Comparison of ENCODE assay signal across 2 cellular contexts in the genomic region with DNA sequence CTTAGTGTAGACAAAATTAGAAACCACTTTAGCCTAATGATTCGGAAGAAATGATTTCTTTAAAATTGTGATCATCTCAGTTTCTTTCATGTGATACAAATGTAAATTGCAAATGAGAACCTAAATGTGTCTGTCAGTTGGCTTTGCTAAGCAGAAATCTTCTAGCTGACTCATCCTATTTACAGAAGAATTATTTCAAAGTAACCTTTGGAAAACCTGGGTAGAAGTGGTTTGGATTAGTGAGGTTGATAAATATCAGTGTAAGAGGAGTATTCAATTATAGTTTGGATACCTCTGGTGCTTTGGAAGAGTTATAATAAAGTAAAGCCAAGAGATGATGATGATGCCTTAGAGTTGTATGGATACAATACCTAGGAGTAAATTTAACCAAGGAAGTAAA.
A peak's percentile ranks its signal among the peaks of the same experiment; 100 is the strongest.
TF ChIP-seq lines count a peak whose summit lies in the region.

No MANE protein-coding gene starts in this region.

TF ChIP-seq in IMR-90, 13 proteins besides CTCF, POLR2A, EP300 and RAD21:
- TF ChIP-seq MXI1 (IDR thresholded peaks at IDR 0.05; ENCODE audit: borderline replicate concordance, low read depth, low read length), result no peak
- peak; percentile 64 for TF ChIP-seq MAFK (IDR thresholded peaks at IDR 0.05; ENCODE audit: low read depth, low read length)

TF ChIP-seq in K562, 482 proteins besides CTCF, POLR2A, EP300 and RAD21:
- no peak for TF ChIP-seq ZBTB34 (CRISPR knock-in tag; IDR thresholded peaks at IDR 0.05)
- 0 out of 4 replicates have a peak, but pooled peaks of 1 of the 2 experiments have one; percentile 27 for TF ChIP-seq FOXK2 (conservative IDR thresholded peaks at IDR 0.05 in 1 of 2, IDR thresholded peaks at IDR 0.05 in 1 of 2; ENCODE audit: low read depth in 2 of 2)
- TF ChIP-seq ELF4 (CRISPR knock-in tag; IDR thresholded peaks at IDR 0.05), result no peak
- TF ChIP-seq ZNF239 (CRISPR knock-in tag; IDR thresholded peaks at IDR 0.05), result no peak
- peak; percentile 82 for TF ChIP-seq MAFF (IDR thresholded peaks at IDR 0.05; ENCODE audit: low read length)
- no peak for TF ChIP-seq CBFB (CRISPR knock-in tag; IDR thresholded peaks at IDR 0.05)
- TF ChIP-seq, protein P1, sequence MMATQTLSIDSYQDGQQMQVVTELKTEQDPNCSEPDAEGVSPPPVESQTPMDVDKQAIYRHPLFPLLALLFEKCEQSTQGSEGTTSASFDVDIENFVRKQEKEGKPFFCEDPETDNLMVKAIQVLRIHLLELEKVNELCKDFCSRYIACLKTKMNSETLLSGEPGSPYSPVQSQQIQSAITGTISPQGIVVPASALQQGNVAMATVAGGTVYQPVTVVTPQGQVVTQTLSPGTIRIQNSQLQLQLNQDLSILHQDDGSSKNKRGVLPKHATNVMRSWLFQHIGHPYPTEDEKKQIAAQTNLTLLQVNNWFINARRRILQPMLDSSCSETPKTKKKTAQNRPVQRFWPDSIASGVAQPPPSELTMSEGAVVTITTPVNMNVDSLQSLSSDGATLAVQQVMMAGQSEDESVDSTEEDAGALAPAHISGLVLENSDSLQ (IDR thresholded peaks at IDR 0.05), result 0 out of 2 replicates have a peak, but pooled peaks have one; percentile 37
- TF ChIP-seq ZNF75A (CRISPR knock-in tag; IDR thresholded peaks at IDR 0.05), result no peak
- no peak for TF ChIP-seq SREBF2 (CRISPR knock-in tag; IDR thresholded peaks at IDR 0.05)
- no peak for TF ChIP-seq PTTG1 (tag; IDR thresholded peaks at IDR 0.05; ENCODE audit: low read depth)
- TF ChIP-seq MEF2D (tag; conservative IDR thresholded peaks at IDR 0.05; ENCODE audit: low read depth), result no peak
- peak; percentile 50; the same call in 1 of the 2 replicates for TF ChIP-seq JUND (IDR thresholded peaks at IDR 0.05; ENCODE audit: borderline replicate concordance, low read depth, low read length)
- peak; percentile 56; the same call in 1 of the 3 replicates for TF ChIP-seq JUND (tag; IDR thresholded peaks at IDR 0.05; ENCODE audit: borderline replicate concordance, low read depth, low read length)
- TF ChIP-seq NFE2 (IDR thresholded peaks at IDR 0.05; ENCODE audit: low read depth), result peak; percentile 82
- TF ChIP-seq, protein P2, sequence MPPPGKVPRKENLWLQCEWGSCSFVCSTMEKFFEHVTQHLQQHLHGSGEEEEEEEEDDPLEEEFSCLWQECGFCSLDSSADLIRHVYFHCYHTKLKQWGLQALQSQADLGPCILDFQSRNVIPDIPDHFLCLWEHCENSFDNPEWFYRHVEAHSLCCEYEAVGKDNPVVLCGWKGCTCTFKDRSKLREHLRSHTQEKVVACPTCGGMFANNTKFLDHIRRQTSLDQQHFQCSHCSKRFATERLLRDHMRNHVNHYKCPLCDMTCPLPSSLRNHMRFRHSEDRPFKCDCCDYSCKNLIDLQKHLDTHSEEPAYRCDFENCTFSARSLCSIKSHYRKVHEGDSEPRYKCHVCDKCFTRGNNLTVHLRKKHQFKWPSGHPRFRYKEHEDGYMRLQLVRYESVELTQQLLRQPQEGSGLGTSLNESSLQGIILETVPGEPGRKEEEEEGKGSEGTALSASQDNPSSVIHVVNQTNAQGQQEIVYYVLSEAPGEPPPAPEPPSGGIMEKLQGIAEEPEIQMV (tag; conservative IDR thresholded peaks at IDR 0.05; ENCODE audit: low read depth), result no peak
- 0 out of 2 replicates have a peak, but pooled peaks have one; percentile 55 for TF ChIP-seq POLR2H (tag; IDR thresholded peaks at IDR 0.05; ENCODE audit: low read depth)
- peak; percentile 80 for TF ChIP-seq MAFK (IDR thresholded peaks at IDR 0.05; ENCODE audit: low read length)
- TF ChIP-seq C11orf30 (IDR thresholded peaks at IDR 0.05; ENCODE audit: low read depth), result peak; percentile 93
- no peak for TF ChIP-seq NONO (IDR thresholded peaks at IDR 0.05; ENCODE audit: low read depth in 2 of 2, low read length in 1 of 2)
- no peak for TF ChIP-seq HNRNPLL (IDR thresholded peaks at IDR 0.05; ENCODE audit: low read depth, low read length, poor library complexity, severe bottlenecking)
- peak; percentile 25; the same call in 1 of the 2 replicates for TF ChIP-seq LEF1 (IDR thresholded peaks at IDR 0.05)
- TF ChIP-seq, protein P3, sequence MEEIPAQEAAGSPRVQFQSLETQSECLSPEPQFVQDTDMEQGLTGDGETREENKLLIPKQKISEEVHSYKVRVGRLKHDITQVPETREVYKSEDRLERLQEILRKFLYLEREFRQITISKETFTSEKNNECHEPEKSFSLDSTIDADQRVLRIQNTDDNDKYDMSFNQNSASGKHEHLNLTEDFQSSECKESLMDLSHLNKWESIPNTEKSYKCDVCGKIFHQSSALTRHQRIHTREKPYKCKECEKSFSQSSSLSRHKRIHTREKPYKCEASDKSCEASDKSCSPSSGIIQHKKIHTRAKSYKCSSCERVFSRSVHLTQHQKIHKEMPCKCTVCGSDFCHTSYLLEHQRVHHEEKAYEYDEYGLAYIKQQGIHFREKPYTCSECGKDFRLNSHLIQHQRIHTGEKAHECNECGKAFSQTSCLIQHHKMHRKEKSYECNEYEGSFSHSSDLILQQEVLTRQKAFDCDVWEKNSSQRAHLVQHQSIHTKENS (CRISPR knock-in tag; IDR thresholded peaks at IDR 0.05), result no peak
- TF ChIP-seq ZNF134 (CRISPR knock-in tag; conservative IDR thresholded peaks at IDR 0.05), result no peak
- peak; percentile 65; the same call in 1 of the 2 replicates for TF ChIP-seq ATF3 (IDR thresholded peaks at IDR 0.05)
- TF ChIP-seq ATF3 (CRISPR knock-in tag; conservative IDR thresholded peaks at IDR 0.05), result no peak
- TF ChIP-seq FOXA1 (IDR thresholded peaks at IDR 0.05; ENCODE audit: borderline replicate concordance), result no peak
- peak; percentile 88 for TF ChIP-seq MAFG (tag; conservative IDR thresholded peaks at IDR 0.05)
- TF ChIP-seq DIDO1 (tag; IDR thresholded peaks at IDR 0.05; ENCODE audit: low read depth), result no peak
- peak; percentile 17; the same call in 1 of the 2 replicates for TF ChIP-seq SMARCC2 (IDR thresholded peaks at IDR 0.05; ENCODE audit: low read depth)
- no peak for TF ChIP-seq GTF2B (IDR thresholded peaks at IDR 0.05; ENCODE audit: extremely low read depth, insufficient read length)
- TF ChIP-seq, protein P4, sequence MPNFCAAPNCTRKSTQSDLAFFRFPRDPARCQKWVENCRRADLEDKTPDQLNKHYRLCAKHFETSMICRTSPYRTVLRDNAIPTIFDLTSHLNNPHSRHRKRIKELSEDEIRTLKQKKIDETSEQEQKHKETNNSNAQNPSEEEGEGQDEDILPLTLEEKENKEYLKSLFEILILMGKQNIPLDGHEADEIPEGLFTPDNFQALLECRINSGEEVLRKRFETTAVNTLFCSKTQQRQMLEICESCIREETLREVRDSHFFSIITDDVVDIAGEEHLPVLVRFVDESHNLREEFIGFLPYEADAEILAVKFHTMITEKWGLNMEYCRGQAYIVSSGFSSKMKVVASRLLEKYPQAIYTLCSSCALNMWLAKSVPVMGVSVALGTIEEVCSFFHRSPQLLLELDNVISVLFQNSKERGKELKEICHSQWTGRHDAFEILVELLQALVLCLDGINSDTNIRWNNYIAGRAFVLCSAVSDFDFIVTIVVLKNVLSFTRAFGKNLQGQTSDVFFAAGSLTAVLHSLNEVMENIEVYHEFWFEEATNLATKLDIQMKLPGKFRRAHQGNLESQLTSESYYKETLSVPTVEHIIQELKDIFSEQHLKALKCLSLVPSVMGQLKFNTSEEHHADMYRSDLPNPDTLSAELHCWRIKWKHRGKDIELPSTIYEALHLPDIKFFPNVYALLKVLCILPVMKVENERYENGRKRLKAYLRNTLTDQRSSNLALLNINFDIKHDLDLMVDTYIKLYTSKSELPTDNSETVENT (CRISPR knock-in tag; IDR thresholded peaks at IDR 0.05), result no peak
- 0 out of 2 replicates have a peak, but pooled peaks have one; percentile 32 for TF ChIP-seq SMARCA4 (IDR thresholded peaks at IDR 0.05)
- TF ChIP-seq HDAC1 (IDR thresholded peaks at IDR 0.05), result no peak
- peak; percentile 97 for TF ChIP-seq ZNF316 (IDR thresholded peaks at IDR 0.05)
- no peak for TF ChIP-seq CHD4 (IDR thresholded peaks at IDR 0.05; ENCODE audit: insufficient read depth, insufficient replicate concordance, low read depth, low read length, poor library complexity, severe bottlenecking)
- peak in 1 of 2 experiments; percentile 66; a peak in 2 of 4 replicates for TF ChIP-seq FOXA3 (CRISPR knock-in tag; conservative IDR thresholded peaks at IDR 0.05 in 1 of 2, IDR thresholded peaks at IDR 0.05 in 1 of 2)
